18 cellular contexts compared by ENCODE assay signal in the genomic region with DNA sequence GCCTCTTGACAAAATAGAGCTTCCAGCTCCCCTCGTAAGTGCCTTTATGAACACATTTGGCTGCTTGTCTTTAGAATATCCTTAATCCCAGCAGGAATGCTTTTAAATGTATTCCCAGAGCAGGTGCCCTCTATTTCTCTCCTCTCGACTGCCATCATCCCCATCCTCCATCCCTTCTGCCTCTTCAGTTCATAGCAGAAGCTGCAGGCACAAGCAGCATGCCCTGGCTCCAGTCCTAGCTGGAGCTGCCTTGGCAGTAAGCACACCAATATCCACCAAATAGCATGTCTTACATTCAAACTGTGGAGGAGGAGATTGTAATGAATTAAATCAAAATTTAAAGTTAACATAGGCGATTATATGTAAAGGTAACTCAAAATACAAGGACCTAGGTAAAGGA.
DNase-seq lines count a peak whose midpoint lies in the region; ATAC-seq and TF ChIP-seq lines count a peak whose summit lies in the region.
"Had no signal": no experiment of that assay in that cellular context is flagged by ENCODE, and none has a peak within 500 bp of the region (broad histone marks: within the 10 kb centered on the region; RNA-seq: fewer than 3 reads in every experiment).

No MANE protein-coding gene starts in this region.

- no peaks in the 10 kb centered on the region for H3K36me3 ChIP-seq in uterus

- TF ChIP-seq CTCF in uterus (IDR thresholded peaks at IDR 0.05) (no peak), foreskin keratinocyte (conservative IDR thresholded peaks at IDR 0.05) (no peak)

- TF ChIP-seq POLR2A in uterus (IDR thresholded peaks at IDR 0.05): no peak

- H3K27me3 ChIP-seq in uterus (no peaks in the 10 kb centered on the region), foreskin keratinocyte (no peaks in the 10 kb centered on the region)

- ATAC-seq in HG02642 (IDR thresholded peaks at IDR 0.05; ENCODE audit: poor library complexity, unreplicated experiment): no peak
- no peak for ATAC-seq in foreskin keratinocyte

- DNase-seq in D341Med (ENCODE audit: low spot score): peak; percentile 18
- peak; percentile 71 for DNase-seq in NCI-H1105 (lab: John Stamatoyannopoulos, UW)
- DNase-seq in NCI-H345 (lab: John Stamatoyannopoulos, UW): peak; percentile 30
- DNase-seq in cerebellum (ENCODE audit: low spot score): peak; percentile 71
- DNase-seq in KG1 (lab: John Stamatoyannopoulos, UW): no peak
- no peak for DNase-seq in uterus
- no peak for DNase-seq in foreskin keratinocyte
- DNase-seq: AML-193, Caco-2, EL, H9, NCI-H1436 treated with DMSO at 0.1 percent for 48 hours, NCI-H2107, NCI-H510A treated with DMSO at 0.1 percent for 48 hours, Right ventricle myocardium superior had no signal

- H3K27ac ChIP-seq in uterus (no peak overlapping the region), foreskin keratinocyte (no peak overlapping the region)
- H3K27ac ChIP-seq: HL-60, SK-N-MC had no signal

- no peaks in the 10 kb centered on the region for H3K9me3 ChIP-seq in uterus
- H3K9me3 ChIP-seq: Caco-2 had no signal

- no peak overlapping the region for H3K4me3 ChIP-seq in uterus
- H3K4me3 ChIP-seq: SK-N-MC had no signal

- H3K4me1 ChIP-seq in uterus (no peaks in the 10 kb centered on the region), foreskin keratinocyte (no peaks in the 10 kb centered on the region)
- H3K4me1 ChIP-seq: Caco-2 had no signal

- intact Hi-C loops in uterus (cut with DNase I; ENCODE audit: low total_unique reads): no loop called here

Comparison
In these comparisons a context has a peak if more than half of its experiments do, and no peak if none do; other contexts are left out.
1. DNase-seq: peak in D341Med (single experiment), NCI-H1105 (single experiment), NCI-H345 (single experiment) and cerebellum (single experiment); none in KG1 (single experiment), uterus (0 of 2) and foreskin keratinocyte (0 of 2).